Comparison of ENCODE assay signal across 21 cellular contexts in genomic region chr12:108812324-108812723, GRCh38. TPM values are rescaled to one million over a fixed set of nuclear protein-coding genes. Genes with fewer than 3 reads are reported as not detected.
DNase-seq lines count a peak whose midpoint lies in the region; ATAC-seq, FAIRE-seq and TF ChIP-seq lines count a peak whose summit lies in the region.
"Had no signal": no experiment of that assay in that cellular context is flagged by ENCODE, and none has a peak within 500 bp of the region (broad histone marks: within the 10 kb centered on the region; RNA-seq: fewer than 3 reads in every experiment).

No MANE protein-coding gene starts in this region.

- intact Hi-C loops in K562 (cut with micrococcal nuclease): no loop called here
- intact Hi-C loops in mammary epithelial cell (cut with micrococcal nuclease): no loop called here

- H3K36me3 ChIP-seq in K562 (ENCODE audit: control insufficient read depth, insufficient read depth, low read length): no peaks in the 10 kb centered on the region
- H3K36me3 ChIP-seq in muscle layer of colon (ENCODE audit: insufficient read depth, low read length): peaks cover 64% of the 10 kb centered on the region
- H3K36me3 ChIP-seq in mammary epithelial cell (ENCODE audit: insufficient read depth, low read length): peaks cover 15% of the 10 kb centered on the region

- no peaks in the 10 kb centered on the region for H3K27me3 Mint-ChIP-seq in activated T-cell treated with anti-CD3 and anti-CD28 coated beads, Interleukin-2, amount 50 U/mL, for 24 hours
- no peaks in the 10 kb centered on the region for H3K27me3 Mint-ChIP-seq in activated T-cell treated with anti-CD3 and anti-CD28 coated beads, Interleukin-2, amount 50 U/mL, for 4 hours (ENCODE audit: low read depth)
- H3K27me3 Mint-ChIP-seq: activated CD4-positive, alpha-beta memory T cell treated with anti-CD3 and anti-CD28 coated beads, Interleukin-2, amount 10 ng/mL, durations not matched to agents 7 days and 5 days had no signal

- H3K4me3 ChIP-seq in K562: no peak overlapping the region
- H3K4me3 ChIP-seq in muscle layer of colon (ENCODE audit: low read depth in 1 of 2, low read length in 2 of 2): no peak overlapping the region
- no peak overlapping the region for H3K4me3 ChIP-seq in mammary epithelial cell (replicated peaks in 1 of 3; ENCODE audit: insufficient read depth in 1 of 3, low read depth in 2 of 3, low read length in 3 of 3)
- H3K4me3 ChIP-seq: GM12878, upper lobe of left lung had no signal

- no peak overlapping the region for H3K4me3 Mint-ChIP-seq in activated T-cell treated with anti-CD3 and anti-CD28 coated beads, Interleukin-2, amount 50 U/mL, for 24 hours
- H3K4me3 Mint-ChIP-seq in activated T-cell treated with anti-CD3 and anti-CD28 coated beads, Interleukin-2, amount 50 U/mL, for 4 hours: no peak overlapping the region
- no peak overlapping the region for H3K4me3 Mint-ChIP-seq in stimulated activated effector memory CD8-positive, alpha-beta T cell treated with anti-CD3 and anti-CD28 coated beads, Interleukin-12 subunit alpha, Interleukin-12 subunit beta, amount 100 ng/mL, for 72 hours
- H3K4me3 Mint-ChIP-seq: activated CD4-positive, alpha-beta memory T cell treated with anti-CD3 and anti-CD28 coated beads, Interleukin-2, amount 10 ng/mL, durations not matched to agents 7 days and 5 days; T-helper 2 cell treated with Interferon-gamma antibody and Interleukin-4, amounts not matched to agents 5 μg/mL and 100 μg/mL, for 36 hours had no signal

- no peak for ATAC-seq in activated T-cell treated with anti-CD3 and anti-CD28 coated beads, Interleukin-2, amount 50 U/mL, for 4 hours
- peak; percentile 39; the same call in 2 of the 3 replicates for ATAC-seq in K562
- ATAC-seq in stimulated activated effector memory CD8-positive, alpha-beta T cell treated with anti-CD3 and anti-CD28 coated beads, Interleukin-12 subunit alpha, Interleukin-12 subunit beta, amount 100 ng/mL, for 72 hours: no peak
- no peak for ATAC-seq in SK-N-SH treated with all-trans-retinoic acid at 6 μM for 48 hours
- ATAC-seq: GM12878; stimulated activated naive CD8-positive, alpha-beta T cell treated with anti-CD3 and anti-CD28 coated beads, Interleukin-15, Interleukin-2, amounts not matched to agents 100 U/mL and 50 U/mL, for 24 hours had no signal

- H3K27ac ChIP-seq in K562 (ENCODE audit: extremely low read depth, low read depth, low read length) (no peak overlapping the region), muscle layer of colon (ENCODE audit: low read depth, low read length) (peak overlapping the region; percentile 21), mammary epithelial cell (ENCODE audit: insufficient read depth, low read depth, low read length) (no peak overlapping the region)
- H3K27ac ChIP-seq: 22Rv1, KMS-11 had no signal

- H3K79me2 ChIP-seq in K562 (ENCODE audit: control insufficient read depth, insufficient read depth, low read length) (no peaks in the 10 kb centered on the region), mammary epithelial cell (ENCODE audit: insufficient read depth, low read length) (peaks cover 43% of the 10 kb centered on the region)

- WGBS in K562 (ENCODE audit: insufficient coverage, low coverage, missing lambda C conversion rate): 73% methylated on average over 4 of the region's 8 CpGs
- 99% methylated on average over 7 of the region's 8 CpGs for WGBS in mammary epithelial cell (ENCODE audit: low coverage, missing lambda C conversion rate)

- H3K9ac ChIP-seq in K562 (ENCODE audit: insufficient read depth in 1 of 2, low read depth in 2 of 2, low read length in 2 of 2): peak overlapping the region in 1 of 2 experiments; percentile 64; a peak in 2 of 4 replicates
- no peak overlapping the region for H3K9ac ChIP-seq in muscle layer of colon (ENCODE audit: low read length)
- no peak overlapping the region for H3K9ac ChIP-seq in mammary epithelial cell (ENCODE audit: insufficient read depth, low read length)
- H3K9ac ChIP-seq: KMS-11 had no signal

- FAIRE-seq in K562 (lab: Jason Lieb, UNC): no peak
- FAIRE-seq: GM12878 had no signal

- peaks cover 74% of the 10 kb centered on the region for H3K36me3 Mint-ChIP-seq in activated T-cell treated with anti-CD3 and anti-CD28 coated beads, Interleukin-2, amount 50 U/mL, for 24 hours (ENCODE audit: low read depth)
- peaks cover 15% of the 10 kb centered on the region for H3K36me3 Mint-ChIP-seq in activated T-cell treated with anti-CD3 and anti-CD28 coated beads, Interleukin-2, amount 50 U/mL, for 4 hours (ENCODE audit: insufficient read depth)
- H3K36me3 Mint-ChIP-seq in stimulated activated effector memory CD8-positive, alpha-beta T cell treated with anti-CD3 and anti-CD28 coated beads, Interleukin-12 subunit alpha, Interleukin-12 subunit beta, amount 100 ng/mL, for 72 hours: peaks cover 99% of the 10 kb centered on the region

- dilution Hi-C loops in mammary epithelial cell (cut with HindIII; ENCODE audit: low sequenced_read_pairs): no loop called here

- no peaks in the 10 kb centered on the region for H3K9me1 ChIP-seq in K562 (ENCODE audit: control insufficient read depth, insufficient read depth, low read length)

- H4K20me1 ChIP-seq in K562 (replicated peaks; ENCODE audit: control insufficient read depth, insufficient read depth, low read length) (peaks cover 9% of the 10 kb centered on the region; the same call in 1 of the 2 replicates), mammary epithelial cell (ENCODE audit: insufficient read depth, low read length) (no peaks in the 10 kb centered on the region)

- TF ChIP-seq CTCF in K562 (IDR thresholded peaks at IDR 0.05 in 2 of 3, conservative IDR thresholded peaks at IDR 0.05 in 1 of 3; ENCODE audit: insufficient read depth in 2 of 3, low read depth in 1 of 3, low read length in 3 of 3): no peak
- TF ChIP-seq CTCF in mammary epithelial cell (conservative IDR thresholded peaks at IDR 0.05 in 1 of 2, IDR thresholded peaks at IDR 0.05 in 1 of 2; ENCODE audit: extremely low read depth in 1 of 2, insufficient read depth in 1 of 2, low read depth in 1 of 2, low read length in 2 of 2): no peak

- no peak for TF ChIP-seq RAD21 in K562 (CRISPR knock-in tag; conservative IDR thresholded peaks at IDR 0.05 in 1 of 2, IDR thresholded peaks at IDR 0.05 in 1 of 2)

- in situ Hi-C loops in K562 (cut with MboI): no loop called here
- in situ Hi-C loops in mammary epithelial cell (cut with MboI; ENCODE audit: low sequenced_read_pairs in 2 of 2): loop anchor here in 1 of 2 donors (25.0 kb wide), 1 partner anchor 250 kb away; the partner anchor contains the start of genes ISCU and SART3

- H3K9me3 ChIP-seq in K562 (replicated peaks; ENCODE audit: control insufficient read depth, insufficient read depth, low read depth, low read length) (no peaks in the 10 kb centered on the region), muscle layer of colon (ENCODE audit: low read length) (no peaks in the 10 kb centered on the region), mammary epithelial cell (replicated peaks; ENCODE audit: insufficient read depth, low read length) (no peaks in the 10 kb centered on the region)
- H3K9me3 ChIP-seq: upper lobe of left lung had no signal

- peak overlapping the region; percentile 39 for H3K27ac Mint-ChIP-seq in activated T-cell treated with anti-CD3 and anti-CD28 coated beads, Interleukin-2, amount 50 U/mL, for 24 hours
- peak overlapping the region; percentile 43 for H3K27ac Mint-ChIP-seq in stimulated activated effector memory CD8-positive, alpha-beta T cell treated with anti-CD3 and anti-CD28 coated beads, Interleukin-12 subunit alpha, Interleukin-12 subunit beta, amount 100 ng/mL, for 72 hours
- H3K27ac Mint-ChIP-seq: activated CD4-positive, alpha-beta memory T cell treated with anti-CD3 and anti-CD28 coated beads, Interleukin-2, amount 10 ng/mL, durations not matched to agents 7 days and 5 days; T-helper 2 cell treated with Interferon-gamma antibody and Interleukin-4, amounts not matched to agents 5 μg/mL and 100 μg/mL, for 36 hours had no signal

- no peak overlapping the region for H3K4me2 ChIP-seq in K562 (ENCODE audit: insufficient read depth, low read length)
- H3K4me2 ChIP-seq in mammary epithelial cell (ENCODE audit: insufficient read depth, low read depth, low read length): no peak overlapping the region
- H3K4me2 ChIP-seq: KMS-11 had no signal

- CTCF ChIA-PET in K562 (lab: Yijun Ruan, JAX; ENCODE audit: low intra/inter-chr PET ratio): no interaction called here
- CTCF ChIA-PET in mammary epithelial cell (lab: Charles Lee; ENCODE audit: low non-redundant PET): no interaction called here

- H3K4me1 ChIP-seq in K562 (replicated peaks in 1 of 2; ENCODE audit: control insufficient read depth in 2 of 2, insufficient read depth in 2 of 2, low read length in 2 of 2): peaks cover 0 to 15% of the 10 kb centered on the region in 2 experiments; a peak in 1 of 5 replicates
- H3K4me1 ChIP-seq in muscle layer of colon (ENCODE audit: insufficient read depth, low read length): peaks cover 12% of the 10 kb centered on the region
- peaks cover 31% of the 10 kb centered on the region for H3K4me1 ChIP-seq in mammary epithelial cell (ENCODE audit: insufficient read depth, low read length)

- no TSS peak for BruUV-seq in K562 (replicated peaks; lab: Mats Ljungman, UMichigan)
- no TSS peak for BruUV-seq in mammary epithelial cell (replicated peaks; lab: Mats Ljungman, UMichigan)

- H2AFZ ChIP-seq in K562 (ENCODE audit: low read depth, low read length) (no peak overlapping the region), mammary epithelial cell (ENCODE audit: low read depth, low read length) (no peak overlapping the region)

- no peaks in the 10 kb centered on the region for H3K9me3 Mint-ChIP-seq in activated T-cell treated with anti-CD3 and anti-CD28 coated beads, Interleukin-2, amount 50 U/mL, for 24 hours
- no peaks in the 10 kb centered on the region for H3K9me3 Mint-ChIP-seq in activated T-cell treated with anti-CD3 and anti-CD28 coated beads, Interleukin-2, amount 50 U/mL, for 4 hours
- H3K9me3 Mint-ChIP-seq in stimulated activated effector memory CD8-positive, alpha-beta T cell treated with anti-CD3 and anti-CD28 coated beads, Interleukin-12 subunit alpha, Interleukin-12 subunit beta, amount 100 ng/mL, for 72 hours: no peaks in the 10 kb centered on the region
- H3K9me3 Mint-ChIP-seq: activated CD4-positive, alpha-beta memory T cell treated with anti-CD3 and anti-CD28 coated beads, Interleukin-2, amount 10 ng/mL, durations not matched to agents 7 days and 5 days; T-helper 2 cell treated with Interferon-gamma antibody and Interleukin-4, amounts not matched to agents 5 μg/mL and 100 μg/mL, for 36 hours had no signal

- no peak for TF ChIP-seq POLR2A in K562 (conservative IDR thresholded peaks at IDR 0.05)

- H3K27me3 ChIP-seq in K562 (ENCODE audit: control insufficient read depth in 2 of 2, insufficient read depth in 2 of 2, low read length in 2 of 2): no peaks in the 10 kb centered on the region
- H3K27me3 ChIP-seq in muscle layer of colon (ENCODE audit: control insufficient read depth in 1 of 2, insufficient read depth in 2 of 2, low read length in 2 of 2): no peaks in the 10 kb centered on the region
- H3K27me3 ChIP-seq in mammary epithelial cell (ENCODE audit: insufficient read depth, low read length): no peaks in the 10 kb centered on the region
- H3K27me3 ChIP-seq: upper lobe of left lung had no signal

- POLR2A ChIA-PET in K562 (lab: Yijun Ruan, JAX): interaction anchor here (0.5 to 0.6 kb wide), 2 partner anchors 57 to 121 kb away, joined by 3 read pairs; no protein-coding TSS in a partner anchor

- TF ChIP-seq EP300 in K562 (IDR thresholded peaks at IDR 0.05; ENCODE audit: low read length): no peak

- H3K4me1 Mint-ChIP-seq in activated T-cell treated with anti-CD3 and anti-CD28 coated beads, Interleukin-2, amount 50 U/mL, for 24 hours (ENCODE audit: low read depth): no peaks in the 10 kb centered on the region
- no peaks in the 10 kb centered on the region for H3K4me1 Mint-ChIP-seq in activated T-cell treated with anti-CD3 and anti-CD28 coated beads, Interleukin-2, amount 50 U/mL, for 4 hours (ENCODE audit: low read depth)
- H3K4me1 Mint-ChIP-seq in stimulated activated effector memory CD8-positive, alpha-beta T cell treated with anti-CD3 and anti-CD28 coated beads, Interleukin-12 subunit alpha, Interleukin-12 subunit beta, amount 100 ng/mL, for 72 hours: peaks cover 20% of the 10 kb centered on the region

- DNase-seq in activated T-cell treated with anti-CD3 and anti-CD28 coated beads, Interleukin-2, amount 50 U/mL, for 24 hours: no peak
- no peak for DNase-seq in activated T-cell treated with anti-CD3 and anti-CD28 coated beads, Interleukin-2, amount 50 U/mL, for 4 hours
- DNase-seq in K562 (ENCODE audit: extremely low read depth in 1 of 4, low spot score in 3 of 4) (no peak), NAMALWA (ENCODE audit: low spot score) (no peak), mammary epithelial cell (no peak)
- DNase-seq in stimulated activated effector memory CD8-positive, alpha-beta T cell treated with anti-CD3 and anti-CD28 coated beads, Interleukin-12 subunit alpha, Interleukin-12 subunit beta, amount 100 ng/mL, for 72 hours (ENCODE audit: low spot score in 2 of 2): no peak
- DNase-seq: activated CD4-positive, alpha-beta memory T cell treated with anti-CD3 and anti-CD28 coated beads, Interleukin-2, amount 10 ng/mL, durations not matched to agents 7 days and 5 days; activated CD4-positive, CD25-positive, alpha-beta regulatory T cell; activated naive CD4-positive, alpha-beta T cell treated with anti-CD3 and anti-CD28 coated beads, Interleukin-2, amount 50 U/mL, for 16 hours; DMS53; head of caudate nucleus; NCI-H1694 treated with DMSO at 0.1 percent for 48 hours; NCI-H774; stimulated activated naive CD8-positive, alpha-beta T cell treated with anti-CD3 and anti-CD28 coated beads, Interleukin-15, Interleukin-2, amounts not matched to agents 100 U/mL and 50 U/mL, for 24 hours had no signal

RNA-seq across cellular contexts. Expression of gene SSH1, which starts 45.1 kb away (rescaled TPM):
- total RNA-seq in activated T-cell treated with anti-CD3 and anti-CD28 coated beads, Interleukin-2, amount 50 U/mL, for 4 hours: 10 to 100 TPM; 17.0 to 20.7 (median 18.2) TPM
- 12.8 and 19.4 TPM in 2 replicates for total RNA-seq in K562 (2011; cell fraction: chromatin; rRNA removed; ENCODE audit: low replicate concordance)
- 8.0 and 10.2 TPM in 2 replicates for total RNA-seq in K562 (2011; cell fraction: nucleolus; rRNA removed)
- total RNA-seq in K562 (2011; cell fraction: nucleoplasm; rRNA removed): 7.7 and 9.5 TPM in 2 replicates
- 2.0 and 2.9 TPM in 2 replicates for total RNA-seq in K562 (2014; rRNA removed)
- 2.3 and 2.5 TPM in 2 replicates for total RNA-seq in K562 (2014; rRNA removed; fragmentation: Illumina TruSeq; extraction: Trizol)
- 1.7 and 2.2 TPM in 2 replicates for total RNA-seq in K562 (2015; rRNA removed; fragmentation: Illumina TruSeq; extraction: Trizol)
- total RNA-seq in K562 (2021): 5.5 and 6.5 TPM in 2 replicates
- 3.4 and 4.2 TPM in 2 replicates for polyA plus RNA-seq in K562 (2011; rRNA removed)
- 2.8 and 3.3 TPM in 2 replicates for polyA plus RNA-seq in K562 (2011; cell fraction: cytosol; rRNA removed)
- 4.0 and 4.1 TPM in 2 replicates for polyA plus RNA-seq in K562 (2011; cell fraction: nucleus; rRNA removed)
- polyA plus RNA-seq in K562 (2012): 3.3 and 5.5 TPM in 2 replicates
- polyA plus RNA-seq in K562 (2014; fragmentation: Illumina TruSeq; extraction: Trizol): 2.5 and 3.1 TPM in 2 replicates
- under 1 TPM; 0.41 to 0.45 TPM for polyA plus RNA-seq in K562 (2014; fragmentation: Nextera tagmentation; extraction: Ambion mirVana)
- polyA plus RNA-seq in K562 (2014; rRNA removed): 2.3 and 2.8 TPM in 2 replicates
- 4.5 and 5.0 TPM in 2 replicates for polyA minus RNA-seq in K562 (2011; rRNA and poly(A)+ RNA removed)
- 2.5 and 4.4 TPM in 2 replicates for polyA minus RNA-seq in K562 (2011; cell fraction: cytosol; rRNA and poly(A)+ RNA removed)
- 4.7 and 5.2 TPM in 2 replicates for polyA minus RNA-seq in K562 (2011; cell fraction: nucleus; rRNA and poly(A)+ RNA removed)
- total RNA-seq in mammary epithelial cell: 10 to 100 TPM; 29.3 to 88.6 TPM
- polyA plus RNA-seq in mammary epithelial cell: 20.8 TPM
- 43.7 TPM for polyA minus RNA-seq in mammary epithelial cell
